ENCODE assay signal across 8 cellular contexts in genomic region chr17:40307001-40307690, GRCh38. TPM values are rescaled to one million over a fixed set of nuclear protein-coding genes. Genes with fewer than 3 reads are reported as not detected.
DNase-seq lines count a peak whose midpoint lies in the region; ATAC-seq and TF ChIP-seq lines count a peak whose summit lies in the region.

No MANE protein-coding gene starts in this region.

- H3K27me3 ChIP-seq in HUES6 (ENCODE audit: control insufficient read depth, insufficient read depth, low read length) (no peaks in the 10 kb centered on the region), skeletal muscle tissue (ENCODE audit: control insufficient read depth in 3 of 3, insufficient read depth in 3 of 3, low read length in 3 of 3) (no peaks in the 10 kb centered on the region)

- TF ChIP-seq CTCF in RWPE1 (conservative IDR thresholded peaks at IDR 0.05; ENCODE audit: low read depth): no peak

- H3K9me3 ChIP-seq in HUES6 (ENCODE audit: control insufficient read depth, insufficient read depth, low read depth, low read length) (no peaks in the 10 kb centered on the region), skeletal muscle tissue (ENCODE audit: control insufficient read depth in 3 of 3, low read length in 3 of 3) (no peaks in the 10 kb centered on the region)

- CTCF ChIA-PET in RWPE1 (lab: Yijun Ruan, JAX): interaction anchor here (0.6 to 2.2 kb wide), 6 partner anchors 10 to 1107 kb away, joined by 3 to 13 read pairs (median 6); partner anchors contain the start of gene RPL19

- no peak for DNase-seq in RWPE1 (ENCODE audit: low spot score)
- peak; percentile 86 for DNase-seq in fibroblast of peridontal ligament (ENCODE audit: extremely low read depth)
- no peak for DNase-seq in D341Med (ENCODE audit: low spot score)
- DNase-seq in MV-4-11 (lab: John Stamatoyannopoulos, UW): no peak
- DNase-seq in activated CD4-positive, alpha-beta T cell treated with anti-CD3 and anti-CD28 coated beads for 1 hour: no peak

- H3K36me3 ChIP-seq in HUES6 (ENCODE audit: control insufficient read depth, insufficient read depth, low read length) (peaks cover 22% of the 10 kb centered on the region), skeletal muscle tissue (ENCODE audit: control insufficient read depth in 3 of 3, insufficient read depth in 3 of 3, low read length in 3 of 3) (no peaks in the 10 kb centered on the region)

- H3K9ac ChIP-seq in HUES6 (ENCODE audit: low read length) (peak overlapping the region; percentile 7), skeletal muscle tissue (ENCODE audit: low read depth in 1 of 3, low read length in 3 of 3) (peak overlapping the region; percentile 13 to 64 (median 54))

- POLR2A ChIA-PET in RWPE1 (lab: Yijun Ruan, JAX; ENCODE audit: low non-redundant PET): interaction anchor here (0.6 to 1.2 kb wide), 3 partner anchors 19 to 98 kb away, joined by 3 read pairs; no protein-coding TSS in a partner anchor

- H3K27ac ChIP-seq in HUES6 (ENCODE audit: low read depth, low read length) (no peak overlapping the region; the same call in 1 of the 2 replicates), RWPE1 (peak overlapping the region; percentile 58), skeletal muscle tissue (ENCODE audit: low read depth, low read length) (peak overlapping the region; percentile 67)

- no peak overlapping the region for H3K4me3 ChIP-seq in HUES6 (ENCODE audit: low read depth, low read length)
- no peak overlapping the region for H3K4me3 ChIP-seq in skeletal muscle tissue (ENCODE audit: low read length in 3 of 3)

- ATAC-seq in HG02884 (IDR thresholded peaks at IDR 0.05; ENCODE audit: unreplicated experiment): no peak

- H3K4me1 ChIP-seq in HUES6 (ENCODE audit: control insufficient read depth, insufficient read depth, low read length): peaks cover 40% of the 10 kb centered on the region
- peaks cover 72 to 84% (median 79%) of the 10 kb centered on the region in 3 donors for H3K4me1 ChIP-seq in skeletal muscle tissue (ENCODE audit: control insufficient read depth in 3 of 3, insufficient read depth in 3 of 3, low read length in 3 of 3)

RNA-seq across cellular contexts. Expression of gene RARA, which starts 1.8 kb away (rescaled TPM):
- total RNA-seq in skeletal muscle tissue: 17.2 TPM

RNA-seq across cellular contexts. Expression of gene CDC6, which starts 19.5 kb away (rescaled TPM):
- 4.2 TPM for total RNA-seq in skeletal muscle tissue

RNA-seq across cellular contexts. Expression of gene GJD3, which starts 57.4 kb away (rescaled TPM):
- 0.52 TPM for total RNA-seq in skeletal muscle tissue
